ENCODE assay signal across 2 cellular contexts in the genomic region with DNA sequence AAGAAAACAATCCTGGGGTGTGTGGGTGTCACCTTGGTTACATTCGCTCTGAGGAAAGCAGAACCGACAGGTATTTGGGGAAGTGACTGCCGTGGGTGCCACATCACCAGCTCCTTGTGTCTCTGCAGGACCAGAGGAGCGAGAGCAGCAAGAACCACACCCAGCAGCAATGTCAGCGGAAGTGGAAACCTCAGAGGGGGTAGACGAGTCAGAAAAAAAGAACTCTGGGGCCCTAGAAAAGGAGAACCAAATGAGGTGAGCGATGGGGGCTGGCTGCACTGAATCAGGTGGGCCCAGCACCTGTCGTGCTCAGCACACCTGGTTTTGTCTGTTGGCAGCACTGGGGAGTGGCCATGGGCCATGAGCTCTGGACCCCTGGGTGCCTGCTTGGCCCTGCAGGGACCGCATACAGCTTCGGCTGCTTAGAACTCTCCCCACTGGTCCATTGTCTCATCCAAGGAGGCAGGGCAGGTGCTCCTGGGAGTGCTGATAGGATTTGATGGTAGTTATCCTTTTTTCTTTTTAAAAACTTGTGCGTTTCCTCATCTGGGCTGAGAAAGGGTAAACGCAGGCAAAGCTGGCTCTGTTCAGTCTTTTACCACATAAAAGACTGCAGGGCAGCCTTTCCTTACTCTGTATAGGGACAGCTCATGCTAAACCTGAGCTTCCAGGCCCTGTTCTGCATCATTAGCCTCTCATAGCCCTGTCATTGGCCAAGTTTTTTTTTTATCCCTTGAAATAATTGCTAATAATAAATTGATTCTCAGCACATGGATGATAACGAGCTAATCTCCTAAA.
TF ChIP-seq lines count a peak whose summit lies in the region.

No MANE protein-coding gene starts in this region.

TF ChIP-seq in IMR-90, 13 proteins besides CTCF, POLR2A, EP300 and RAD21:
- TF ChIP-seq NFE2L2 (IDR thresholded peaks at IDR 0.05; ENCODE audit: low read depth, low read length): no peak
- no peak for TF ChIP-seq MAZ (IDR thresholded peaks at IDR 0.05; ENCODE audit: borderline replicate concordance, low read depth, low read length)
- TF ChIP-seq SMC3 (IDR thresholded peaks at IDR 0.05; ENCODE audit: low read depth, low read length): no peak
- no peak for TF ChIP-seq RCOR1 (IDR thresholded peaks at IDR 0.05; ENCODE audit: insufficient replicate concordance, low read length)
- TF ChIP-seq RFX5 (IDR thresholded peaks at IDR 0.05; ENCODE audit: low read depth, low read length): no peak
- no peak for TF ChIP-seq MXI1 (IDR thresholded peaks at IDR 0.05; ENCODE audit: borderline replicate concordance, low read depth, low read length)
- TF ChIP-seq BHLHE40 (IDR thresholded peaks at IDR 0.05; ENCODE audit: low read depth, low read length): no peak
- TF ChIP-seq, protein P1, sequence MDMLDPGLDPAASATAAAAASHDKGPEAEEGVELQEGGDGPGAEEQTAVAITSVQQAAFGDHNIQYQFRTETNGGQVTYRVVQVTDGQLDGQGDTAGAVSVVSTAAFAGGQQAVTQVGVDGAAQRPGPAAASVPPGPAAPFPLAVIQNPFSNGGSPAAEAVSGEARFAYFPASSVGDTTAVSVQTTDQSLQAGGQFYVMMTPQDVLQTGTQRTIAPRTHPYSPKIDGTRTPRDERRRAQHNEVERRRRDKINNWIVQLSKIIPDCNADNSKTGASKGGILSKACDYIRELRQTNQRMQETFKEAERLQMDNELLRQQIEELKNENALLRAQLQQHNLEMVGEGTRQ (IDR thresholded peaks at IDR 0.05; ENCODE audit: low read depth, low read length): no peak
- TF ChIP-seq CEBPB (IDR thresholded peaks at IDR 0.05; ENCODE audit: low read depth, low read length): no peak
- TF ChIP-seq CHD1 (IDR thresholded peaks at IDR 0.05; ENCODE audit: low read depth, low read length): no peak
TF ChIP-seq in IMR-90: peak in this region for 0.

TF ChIP-seq in HepG2, 621 proteins besides CTCF, POLR2A, EP300 and RAD21:
- TF ChIP-seq, protein P2, sequence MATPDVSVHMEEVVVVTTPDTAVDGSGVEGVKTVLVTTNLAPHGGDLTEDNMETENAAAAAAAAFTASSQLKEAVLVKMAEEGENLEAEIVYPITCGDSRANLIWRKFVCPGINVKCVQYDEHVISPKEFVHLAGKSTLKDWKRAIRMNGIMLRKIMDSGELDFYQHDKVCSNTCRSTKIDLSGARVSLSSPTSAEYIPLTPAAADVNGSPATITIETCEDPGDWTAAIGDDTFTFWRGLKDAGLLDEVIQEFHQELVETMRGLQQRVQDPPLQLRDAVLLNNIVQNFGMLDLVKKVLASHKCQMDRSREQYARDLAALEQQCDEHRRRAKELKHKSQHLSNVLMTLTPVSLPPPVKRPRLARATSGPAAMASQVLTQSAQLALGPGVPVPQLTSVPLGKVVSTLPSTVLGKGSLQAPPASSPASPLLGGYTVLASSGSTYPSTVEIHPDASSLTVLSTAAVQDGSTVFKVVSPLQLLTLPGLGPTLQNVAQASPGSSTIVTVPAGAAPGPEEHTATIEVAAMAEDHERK (CRISPR knock-in tag; IDR thresholded peaks at IDR 0.05; ENCODE audit: low read depth): no peak
- peak; percentile 57 for TF ChIP-seq AGO2 (optimal IDR thresholded peaks at IDR 0.05; ENCODE audit: low read depth, low read length)
- no peak for TF ChIP-seq ZNF207 (IDR thresholded peaks at IDR 0.05; ENCODE audit: borderline replicate concordance)
- no peak for TF ChIP-seq AFF4 (CRISPR knock-in tag; IDR thresholded peaks at IDR 0.05)
- no peak for TF ChIP-seq HNRNPH1 (optimal IDR thresholded peaks at IDR 0.05; ENCODE audit: low read depth, low read length)
